14 cellular contexts compared by ENCODE assay signal in genomic region chr5:13567819-13568218, GRCh38.
A peak's percentile ranks its signal among the peaks of the same experiment; 100 is the strongest.
DNase-seq lines count a peak whose midpoint lies in the region; ATAC-seq and TF ChIP-seq lines count a peak whose summit lies in the region.
"Had no signal": no experiment of that assay in that cellular context is flagged by ENCODE, and none has a peak within 500 bp of the region (broad histone marks: within the 10 kb centered on the region; RNA-seq: fewer than 3 reads in every experiment).

No MANE protein-coding gene starts in this region.

- peaks cover 2% of the 10 kb centered on the region for H3K4me1 ChIP-seq in mesenchymal stem cell (ENCODE audit: control insufficient read depth, insufficient read depth, low read depth, low read length)

- H3K4me3 Mint-ChIP-seq in activated T-helper 17 cell treated with anti-CD3 and anti-CD28 coated beads, Interleukin-2, amount 50 U/mL, for 72 hours, result no peak overlapping the region
- H3K4me3 Mint-ChIP-seq: activated CD4-positive, alpha-beta memory T cell treated with anti-CD3 and anti-CD28 coated beads for 36 hours; stimulated activated naive CD8-positive, alpha-beta T cell treated with anti-CD3 and anti-CD28 coated beads, Interleukin-15, Interleukin-2, amounts not matched to agents 100 ng/mL and 50 ng/mL, for 24 hours had no signal

- H2BK12ac ChIP-seq in mesenchymal stem cell (ENCODE audit: low read length in 2 of 2), result no peak overlapping the region

- ATAC-seq in activated T-helper 17 cell treated with anti-CD3 and anti-CD28 coated beads, Interleukin-2, amount 50 U/mL, for 72 hours (replicated peaks), result no peak

- no peak overlapping the region for H2AK5ac ChIP-seq in mesenchymal stem cell (ENCODE audit: low read length, severe bottlenecking)

- H3K79me1 ChIP-seq in mesenchymal stem cell (replicated peaks; ENCODE audit: low read length, poor library complexity, severe bottlenecking), result no peaks in the 10 kb centered on the region

- no peak overlapping the region for H3K23ac ChIP-seq in mesenchymal stem cell (ENCODE audit: low read length in 2 of 2)

- peak overlapping the region; percentile 35 for H3K27ac ChIP-seq in mesenchymal stem cell (ENCODE audit: low read length, poor library complexity, severe bottlenecking)
- H3K27ac ChIP-seq: C4-2B had no signal

- H3K9ac ChIP-seq in mesenchymal stem cell (ENCODE audit: low read length), result no peak overlapping the region

- in situ Hi-C loops in Caki2 (cut with HindIII; ENCODE audit: low pct_unique_long_range_greater_than_20kb, low sequenced_read_pairs), result no loop called here
- in situ Hi-C loops in astrocyte of the spinal cord (cut with HindIII; ENCODE audit: low sequenced_read_pairs), result no loop called here
- in situ Hi-C loops in GM13977 (cut with MboI; ENCODE audit: low pct_unique_long_range_greater_than_20kb, low sequenced_read_pairs, unreplicated experiment), result no loop called here

- H3K4ac ChIP-seq in mesenchymal stem cell (ENCODE audit: low read depth in 1 of 2, low read length in 2 of 2), result no peak overlapping the region

- H3K27me3 ChIP-seq in mesenchymal stem cell (ENCODE audit: control insufficient read depth in 1 of 2, insufficient read depth in 1 of 2, low read length in 2 of 2), result no peaks in the 10 kb centered on the region

- H3K4me2 ChIP-seq in mesenchymal stem cell (ENCODE audit: low read length, poor library complexity, severe bottlenecking), result no peak overlapping the region

- TF ChIP-seq CTCF in astrocyte of the spinal cord (IDR thresholded peaks at IDR 0.05; ENCODE audit: low read depth, low read length) (no peak), GM13977 (IDR thresholded peaks at IDR 0.05; ENCODE audit: extremely low read depth, insufficient read depth, missing control alignments) (no peak)

- H3K9me3 ChIP-seq in mesenchymal stem cell (ENCODE audit: control insufficient read depth, low read length), result no peaks in the 10 kb centered on the region

- no peak overlapping the region for H2BK15ac ChIP-seq in mesenchymal stem cell (ENCODE audit: low read depth, poor library complexity, severe bottlenecking)

- DNase-seq in Caki2 (ENCODE audit: low read depth), result peak; percentile 90
- DNase-seq in M059J (ENCODE audit: low read depth), result peak; percentile 99
- peak; percentile 59 for DNase-seq in astrocyte of the spinal cord (ENCODE audit: low read depth, low spot score)
- peak; percentile 20 for DNase-seq in mesenchymal stem cell
- DNase-seq in activated effector memory CD4-positive, alpha-beta T cell treated with Interleukin-2 at 50 U/mL for 16 hours, result no peak
- no peak for DNase-seq in inferior parietal cortex (ENCODE audit: extremely low spot score)
- no peak for DNase-seq in GM13977 (ENCODE audit: low spot score)
- DNase-seq: activated CD4-positive, alpha-beta memory T cell treated with anti-CD3 and anti-CD28 coated beads for 36 hours; central memory CD4-positive, alpha-beta T cell; Kasumi-1; NCI-H2029 treated with DMSO at 0.1 percent for 48 hours had no signal

- H3K9me3 Mint-ChIP-seq in activated T-helper 17 cell treated with anti-CD3 and anti-CD28 coated beads, Interleukin-2, amount 50 U/mL, for 72 hours, result peaks cover 28% of the 10 kb centered on the region

- no peaks in the 10 kb centered on the region for H3K36me3 ChIP-seq in mesenchymal stem cell (ENCODE audit: control insufficient read depth in 1 of 2, insufficient read depth in 2 of 2, low read depth in 1 of 2, low read length in 2 of 2)

- H2BK120ac ChIP-seq in mesenchymal stem cell (ENCODE audit: low read depth, low read length), result no peak overlapping the region

- H2AFZ ChIP-seq in mesenchymal stem cell (ENCODE audit: low read depth, low read length), result no peak overlapping the region

- H4K8ac ChIP-seq in mesenchymal stem cell (ENCODE audit: low read length), result no peak overlapping the region

- H4K91ac ChIP-seq in mesenchymal stem cell (ENCODE audit: low read length), result no peak overlapping the region

- H3K27me3 Mint-ChIP-seq in activated T-helper 17 cell treated with anti-CD3 and anti-CD28 coated beads, Interleukin-2, amount 50 U/mL, for 72 hours, result no peaks in the 10 kb centered on the region
- H3K27me3 Mint-ChIP-seq: activated CD4-positive, alpha-beta memory T cell treated with anti-CD3 and anti-CD28 coated beads for 36 hours; stimulated activated naive CD8-positive, alpha-beta T cell treated with anti-CD3 and anti-CD28 coated beads, Interleukin-15, Interleukin-2, amounts not matched to agents 100 ng/mL and 50 ng/mL, for 24 hours had no signal

- H3K27ac Mint-ChIP-seq in activated T-helper 17 cell treated with anti-CD3 and anti-CD28 coated beads, Interleukin-2, amount 50 U/mL, for 72 hours, result no peak overlapping the region
- H3K27ac Mint-ChIP-seq: activated CD4-positive, alpha-beta memory T cell treated with anti-CD3 and anti-CD28 coated beads for 36 hours; stimulated activated naive CD8-positive, alpha-beta T cell treated with anti-CD3 and anti-CD28 coated beads, Interleukin-15, Interleukin-2, amounts not matched to agents 100 ng/mL and 50 ng/mL, for 24 hours had no signal

- no peaks in the 10 kb centered on the region for H3K36me3 Mint-ChIP-seq in activated T-helper 17 cell treated with anti-CD3 and anti-CD28 coated beads, Interleukin-2, amount 50 U/mL, for 72 hours (ENCODE audit: low read depth)
- H3K36me3 Mint-ChIP-seq: activated CD4-positive, alpha-beta memory T cell treated with anti-CD3 and anti-CD28 coated beads for 36 hours had no signal

- H3K18ac ChIP-seq in mesenchymal stem cell (ENCODE audit: low read depth in 1 of 2, low read length in 2 of 2), result no peak overlapping the region

- no peaks in the 10 kb centered on the region for H3K4me1 Mint-ChIP-seq in activated T-helper 17 cell treated with anti-CD3 and anti-CD28 coated beads, Interleukin-2, amount 50 U/mL, for 72 hours

- H2BK5ac ChIP-seq in mesenchymal stem cell (ENCODE audit: low read depth, low read length, poor library complexity, severe bottlenecking), result no peak overlapping the region

- no peak overlapping the region for H3K4me3 ChIP-seq in astrocyte of the spinal cord (ENCODE audit: low read depth, low read length)
- H3K4me3 ChIP-seq in mesenchymal stem cell (ENCODE audit: insufficient read depth in 1 of 2, low read depth in 1 of 2, low read length in 2 of 2), result no peak overlapping the region

- H3K14ac ChIP-seq in mesenchymal stem cell (ENCODE audit: low read length in 2 of 2), result no peak overlapping the region

Comparison
In these comparisons a context has a peak if more than half of its experiments do, and no peak if none do; other contexts are left out.
1. DNase-seq: peak in Caki2 (single experiment), M059J (single experiment), astrocyte of the spinal cord (single experiment) and mesenchymal stem cell (single experiment); none in activated effector memory CD4-positive, alpha-beta T cell treated with Interleukin-2 at 50 U/mL for 16 hours (single experiment), inferior parietal cortex (single experiment) and GM13977 (single experiment).